8 cellular contexts compared by ENCODE assay signal in the genomic region with DNA sequence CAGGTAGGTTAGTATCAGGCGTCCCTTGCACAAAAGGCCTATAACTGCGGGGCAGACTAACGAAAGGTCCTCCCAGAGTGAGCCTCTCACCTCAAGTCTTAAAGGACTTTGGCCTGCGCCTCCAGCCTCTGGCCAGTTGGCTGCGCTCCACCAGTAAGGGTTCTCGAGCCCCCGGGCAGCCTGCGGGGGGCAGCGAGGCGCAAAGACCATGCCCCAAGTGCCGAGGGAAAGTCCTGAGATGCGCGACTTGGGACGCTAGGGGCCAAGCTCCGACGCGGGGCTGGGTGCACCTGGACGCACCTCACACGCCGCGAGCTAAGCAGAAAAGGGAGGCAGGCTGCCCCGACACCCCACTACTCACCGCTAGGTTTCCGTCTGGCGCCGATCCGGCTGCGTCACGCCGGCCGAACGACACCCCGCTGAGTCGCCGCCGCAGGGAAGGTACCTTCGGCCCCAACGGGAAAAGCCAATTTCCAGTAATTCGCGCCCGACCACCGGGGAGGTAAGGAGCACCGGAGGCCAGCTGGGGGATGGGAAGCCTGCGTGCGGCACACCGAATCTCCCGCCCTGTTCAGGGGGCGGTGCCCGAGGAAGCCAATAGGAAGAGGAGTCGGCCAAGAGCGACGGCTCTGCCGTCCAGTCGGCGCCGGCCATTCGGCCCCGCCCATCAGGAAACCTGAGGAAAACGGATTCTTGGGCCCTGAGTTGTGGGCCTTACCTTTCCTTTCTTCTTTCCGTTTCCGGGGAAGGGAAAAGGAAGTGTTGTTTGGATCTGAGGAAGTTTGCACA. TPM values are rescaled to one million over a fixed set of nuclear protein-coding genes. Genes with fewer than 3 reads are reported as not detected.
DNase-seq lines count a peak whose midpoint lies in the region; ATAC-seq and TF ChIP-seq lines count a peak whose summit lies in the region.

A gene (minus strand): TSS at position 532 of the 789 bp plus-strand sequence. CDS start 5,537 bp downstream, outside the sequence.

- H3K27me3 ChIP-seq in fibroblast of lung (ENCODE audit: control insufficient read depth, insufficient read depth, low read length), result no peaks in the 10 kb centered on the region
- no peaks in the 10 kb centered on the region for H3K27me3 ChIP-seq in naive thymus-derived CD4-positive, alpha-beta T cell (ENCODE audit: control insufficient read depth in 2 of 2, insufficient read depth in 2 of 2, low read length in 2 of 2)

- H3K4me1 Mint-ChIP-seq in naive thymus-derived CD4-positive, alpha-beta T cell, result peaks cover 40 to 83% (median 70%) of the 10 kb centered on the region in 7 donors
- peaks cover 34 to 52% of the 10 kb centered on the region in 2 donors for H3K4me1 Mint-ChIP-seq in stimulated activated naive B cell treated with anti-CD40 and anti-IgM and Interleukin-4, amounts not matched to agents 10 μg/mL and 1 μg/mL and 100 μg/mL, for 72 hours

- H3K27ac ChIP-seq in fibroblast of lung (ENCODE audit: insufficient read depth, low read length), result peak within 1 kb of the TSS; percentile 71
- peak within 1 kb of the TSS; percentile 90 for H3K27ac ChIP-seq in naive thymus-derived CD4-positive, alpha-beta T cell (ENCODE audit: low read depth, low read length)

- POLR2A ChIA-PET in naive thymus-derived CD4-positive, alpha-beta T cell (lab: Charles Lee), result interaction anchor here (0.8 to 5.2 kb wide), 21 partner anchors 9 to 269 kb away, joined by 3 to 41 read pairs (median 4); a partner anchor contains a TSS

- no peaks in the 10 kb centered on the region for H3K36me3 ChIP-seq in fibroblast of lung (ENCODE audit: control insufficient read depth, insufficient read depth, low read length)
- H3K36me3 ChIP-seq in naive thymus-derived CD4-positive, alpha-beta T cell (ENCODE audit: control insufficient read depth in 2 of 3, insufficient read depth in 3 of 3, low read length in 3 of 3), result peaks cover 0 to 6% (median 0%) of the 10 kb centered on the region in 3 experiments

- H3K27me3 Mint-ChIP-seq in naive thymus-derived CD4-positive, alpha-beta T cell, result no peaks in the 10 kb centered on the region
- no peaks in the 10 kb centered on the region for H3K27me3 Mint-ChIP-seq in stimulated activated naive B cell treated with anti-CD40 and anti-IgM and Interleukin-4, amounts not matched to agents 10 μg/mL and 1 μg/mL and 100 μg/mL, for 72 hours

- H3K36me3 Mint-ChIP-seq in naive thymus-derived CD4-positive, alpha-beta T cell, result peaks cover 0 to 9% (median 0%) of the 10 kb centered on the region in 5 donors
- peaks cover 11 to 30% of the 10 kb centered on the region in 2 donors for H3K36me3 Mint-ChIP-seq in stimulated activated naive B cell treated with anti-CD40 and anti-IgM and Interleukin-4, amounts not matched to agents 10 μg/mL and 1 μg/mL and 100 μg/mL, for 72 hours

- peak within 1 kb of the TSS; percentile 88 for H2AFZ ChIP-seq in fibroblast of lung (ENCODE audit: low read length)

- intact Hi-C loops in naive thymus-derived CD4-positive, alpha-beta T cell (cut with micrococcal nuclease), result loop anchor here (1.0 to 10.0 kb wide), 23 partner anchors 61 to 1671 kb away; a partner anchor contains a TSS

- H3K4me3 ChIP-seq in fibroblast of lung (replicated peaks in 1 of 4; ENCODE audit: control extremely low read depth in 1 of 4, insufficient read depth in 1 of 4, low read depth in 3 of 4, low read length in 4 of 4), result peak within 1 kb of the TSS; percentile 80 to 92 (median 89)
- H3K4me3 ChIP-seq in naive thymus-derived CD4-positive, alpha-beta T cell (ENCODE audit: low read length), result peak within 1 kb of the TSS; percentile 89

- peak within 1 kb of the TSS; percentile 96 to 100 (median 99) for H3K27ac Mint-ChIP-seq in naive thymus-derived CD4-positive, alpha-beta T cell
- peak within 1 kb of the TSS; percentile 99 for H3K27ac Mint-ChIP-seq in stimulated activated naive B cell treated with anti-CD40 and anti-IgM and Interleukin-4, amounts not matched to agents 10 μg/mL and 1 μg/mL and 100 μg/mL, for 72 hours

- peak within 1 kb of the TSS; percentile 89 to 100 (median 98) for H3K4me3 Mint-ChIP-seq in naive thymus-derived CD4-positive, alpha-beta T cell
- peak within 1 kb of the TSS; percentile 95 to 100 for H3K4me3 Mint-ChIP-seq in stimulated activated naive B cell treated with anti-CD40 and anti-IgM and Interleukin-4, amounts not matched to agents 10 μg/mL and 1 μg/mL and 100 μg/mL, for 72 hours

- peaks cover 7% of the 10 kb centered on the region for H3K4me1 ChIP-seq in fibroblast of lung (ENCODE audit: control insufficient read depth, extremely low read depth, insufficient read depth, low read length)
- peaks cover 21 to 32% of the 10 kb centered on the region in 2 donors for H3K4me1 ChIP-seq in naive thymus-derived CD4-positive, alpha-beta T cell (ENCODE audit: control insufficient read depth in 2 of 2, insufficient read depth in 2 of 2, low read length in 2 of 2)

- no peaks in the 10 kb centered on the region for H3K9me3 ChIP-seq in fibroblast of lung (ENCODE audit: control insufficient read depth, insufficient read depth, low read depth, low read length)
- H3K9me3 ChIP-seq in naive thymus-derived CD4-positive, alpha-beta T cell (ENCODE audit: control insufficient read depth in 2 of 3, low read length in 3 of 3), result no peaks in the 10 kb centered on the region

- CTCF ChIA-PET in naive thymus-derived CD4-positive, alpha-beta T cell (lab: Charles Lee), result interaction anchor here (0.5 to 2.3 kb wide), 11 partner anchors 21 to 250 kb away, joined by 3 to 12 read pairs (median 4); a partner anchor contains a TSS

- peaks cover 17% of the 10 kb centered on the region for H3K79me2 ChIP-seq in fibroblast of lung (ENCODE audit: control insufficient read depth, insufficient read depth, low read length)

- H4K20me1 ChIP-seq in fibroblast of lung (ENCODE audit: control insufficient read depth, extremely low read depth, insufficient read depth, low read length), result no peaks in the 10 kb centered on the region

- H3K9ac ChIP-seq in fibroblast of lung (ENCODE audit: insufficient read depth, low read length), result peak within 1 kb of the TSS; percentile 65

- TF ChIP-seq CTCF in LNCAP (IDR thresholded peaks at IDR 0.05) (peak; percentile 47), fibroblast of lung (conservative IDR thresholded peaks at IDR 0.05 in 1 of 2, IDR thresholded peaks at IDR 0.05 in 1 of 2; ENCODE audit: low read depth in 1 of 2, low read length in 2 of 2) (peak; percentile 37 to 49)

- DNase-seq in ELF-1 (ENCODE audit: low read depth, low spot score) (peak; percentile 99), GOT3 (lab: John Stamatoyannopoulos, UW) (peak; percentile 82), RPMI8226 (peak; percentile 97), fibroblast of lung (ENCODE audit: low read depth in 2 of 2) (peak; percentile 94)
- DNase-seq in activated T-helper 1 cell treated with anti-CD3 and anti-CD28 coated beads, Interleukin-2, amount 50 U/mL, for 16 hours (ENCODE audit: low read depth in 1 of 2, low spot score in 1 of 2), result peak; percentile 83 to 89
- peak; percentile 92 to 97 (median 95) for DNase-seq in naive thymus-derived CD4-positive, alpha-beta T cell
- peak; percentile 90 for DNase-seq in stimulated activated naive B cell treated with anti-CD40 and anti-IgM and Interleukin-4, amounts not matched to agents 10 μg/mL and 1 μg/mL and 100 μg/mL, for 72 hours

- peaks cover 0 to 6% (median 0%) of the 10 kb centered on the region in 11 donors for H3K9me3 Mint-ChIP-seq in naive thymus-derived CD4-positive, alpha-beta T cell
- H3K9me3 Mint-ChIP-seq in stimulated activated naive B cell treated with anti-CD40 and anti-IgM and Interleukin-4, amounts not matched to agents 10 μg/mL and 1 μg/mL and 100 μg/mL, for 72 hours, result no peaks in the 10 kb centered on the region

- H3K4me2 ChIP-seq in fibroblast of lung (ENCODE audit: extremely low read depth, insufficient read depth, low read length), result peak within 1 kb of the TSS; percentile 86

- peak; percentile 98 for ATAC-seq in naive thymus-derived CD4-positive, alpha-beta T cell
- peak; percentile 92 to 94 for ATAC-seq in stimulated activated naive B cell treated with anti-CD40 and anti-IgM and Interleukin-4, amounts not matched to agents 10 μg/mL and 1 μg/mL and 100 μg/mL, for 72 hours (replicated peaks)

RNA-seq across cellular contexts. Expression of the gene that starts here (rescaled TPM):
- 13.6 and 13.9 TPM in 2 replicates for total RNA-seq in fibroblast of lung
- 5.1 and 5.7 TPM in 2 replicates for polyA plus RNA-seq in fibroblast of lung
- polyA plus RNA-seq in fibroblast of lung (2012), result 9.0 and 9.5 TPM in 2 replicates
- 2.0 and 3.3 TPM in 2 replicates for polyA minus RNA-seq in fibroblast of lung (ENCODE audit: low replicate concordance)
- total RNA-seq in naive thymus-derived CD4-positive, alpha-beta T cell, result 10 to 100 TPM; 29.8 to 78.0 (median 56.2) TPM
- polyA plus RNA-seq in naive thymus-derived CD4-positive, alpha-beta T cell, result 10 to 100 TPM in 1 of 2 donors, 1 to 10 TPM in 1; 9.7 to 10.0 TPM

Comparison
In these comparisons a context has a peak if more than half of its experiments do, and no peak if none do; other contexts are left out.
1. Peak in every context shown above with its lines: DNase-seq, ATAC-seq, H3K4me3 ChIP-seq and H3K27ac ChIP-seq.